Comparison of ENCODE assay signal across 9 cellular contexts in the genomic region with DNA sequence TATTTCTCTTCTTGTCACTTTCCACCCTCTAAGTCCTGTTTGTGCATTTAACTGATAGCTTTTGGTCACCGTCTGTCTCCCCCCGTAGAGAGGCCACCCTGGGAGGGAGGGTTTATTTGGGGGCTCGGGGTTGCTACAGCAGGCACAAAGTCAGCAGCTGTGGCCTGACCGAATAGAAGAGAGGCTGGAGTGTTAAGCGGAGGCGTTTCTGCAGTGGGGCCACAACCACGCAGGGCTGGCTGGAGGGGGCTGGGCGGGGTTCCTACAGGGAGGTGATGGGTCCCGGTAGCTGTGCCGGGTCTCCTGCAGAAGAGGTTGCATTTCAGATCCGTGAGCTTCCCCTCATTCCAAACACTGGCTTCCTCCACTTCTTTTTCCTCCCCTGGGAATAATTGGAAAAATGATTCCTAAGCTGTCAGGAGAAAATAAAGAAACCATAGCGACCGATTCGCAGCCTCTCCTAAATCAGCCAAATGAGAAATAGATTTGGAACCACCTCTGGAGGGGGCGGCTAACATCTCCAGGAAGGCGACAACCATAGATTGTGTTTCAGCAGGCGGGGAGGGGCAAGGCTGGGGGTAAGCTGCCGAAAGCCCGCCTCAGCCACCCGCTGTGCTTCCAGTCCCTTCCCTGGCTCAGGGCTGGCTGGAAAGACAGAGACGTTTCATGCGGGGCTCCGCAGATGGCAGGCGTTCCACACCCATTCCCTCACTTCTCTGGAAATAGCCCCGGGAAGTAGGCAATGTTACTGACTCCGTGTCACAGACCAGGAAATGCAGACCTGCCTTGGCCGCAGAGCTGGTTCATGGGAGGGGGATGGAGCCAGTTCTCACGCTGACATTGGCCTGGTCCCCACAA.
A peak's percentile ranks its signal among the peaks of the same experiment; 100 is the strongest.
DNase-seq lines count a peak whose midpoint lies in the region; ATAC-seq and TF ChIP-seq lines count a peak whose summit lies in the region.
"Had no signal": no experiment of that assay in that cellular context is flagged by ENCODE, and none has a peak within 500 bp of the region (broad histone marks: within the 10 kb centered on the region; RNA-seq: fewer than 3 reads in every experiment).

No MANE protein-coding gene starts in this region.

- H3K27ac Mint-ChIP-seq in activated CD8-positive, alpha-beta T cell treated with anti-CD3 and anti-CD28 coated beads, Interleukin-2, amount 10 ng/mL, durations not matched to agents 7 days and 5 days = no peak overlapping the region
- H3K27ac Mint-ChIP-seq: stimulated activated naive CD8-positive, alpha-beta T cell treated with anti-CD3 and anti-CD28 coated beads, Interleukin-15, Interleukin-2, amounts not matched to agents 100 ng/mL and 50 ng/mL, for 24 hours had no signal

- no peaks in the 10 kb centered on the region for H3K36me3 Mint-ChIP-seq in activated CD8-positive, alpha-beta T cell treated with anti-CD3 and anti-CD28 coated beads, Interleukin-2, amount 10 ng/mL, durations not matched to agents 7 days and 5 days (ENCODE audit: low read depth)

- H3K27me3 ChIP-seq in GM23248 (replicated peaks; ENCODE audit: insufficient read depth) = no peaks in the 10 kb centered on the region

- no peaks in the 10 kb centered on the region for H3K79me2 ChIP-seq in GM23248 (ENCODE audit: insufficient read depth)

- peaks cover 47% of the 10 kb centered on the region for H3K27me3 Mint-ChIP-seq in activated CD8-positive, alpha-beta T cell treated with anti-CD3 and anti-CD28 coated beads, Interleukin-2, amount 10 ng/mL, durations not matched to agents 7 days and 5 days (ENCODE audit: low read depth)

- peak; percentile 72 for DNase-seq in GM23248
- DNase-seq in astrocyte of the spinal cord (ENCODE audit: low read depth, low spot score) = peak; percentile 42
- DNase-seq in hypothalamus (lab: John Stamatoyannopoulos, UW) = peak in 32 of 51 donors; percentile 15 to 77 (median 38)
- DNase-seq in retina = peak; percentile 73
- no peak for DNase-seq in stimulated activated CD4-positive, alpha-beta T cell treated with anti-CD3 and anti-CD28 coated beads, Interleukin-2, amount 100 ng/mL, for 48 hours
- DNase-seq in activated CD8-positive, alpha-beta memory T cell treated with anti-CD3 and anti-CD28 coated beads, Interleukin-2, amount 50 U/mL, for 48 hours = no peak
- DNase-seq in activated CD8-positive, alpha-beta T cell treated with anti-CD3 and anti-CD28 coated beads, Interleukin-2, amount 10 ng/mL, durations not matched to agents 7 days and 5 days = no peak

- H3K4me1 ChIP-seq in GM23248 (ENCODE audit: insufficient read depth) = peaks cover 33% of the 10 kb centered on the region

- H3K9me3 Mint-ChIP-seq in activated CD8-positive, alpha-beta T cell treated with anti-CD3 and anti-CD28 coated beads, Interleukin-2, amount 10 ng/mL, durations not matched to agents 7 days and 5 days (ENCODE audit: insufficient read depth) = no peaks in the 10 kb centered on the region
- H3K9me3 Mint-ChIP-seq: stimulated activated naive CD8-positive, alpha-beta T cell treated with anti-CD3 and anti-CD28 coated beads, Interleukin-15, Interleukin-2, amounts not matched to agents 100 ng/mL and 50 ng/mL, for 24 hours had no signal

- H3K9me3 ChIP-seq in GM23248 (ENCODE audit: low read depth) = no peaks in the 10 kb centered on the region

- CTCF ChIA-PET in activated CD8-positive, alpha-beta T cell treated with anti-CD3 and anti-CD28 coated beads, Interleukin-2, amount 10 ng/mL, durations not matched to agents 7 days and 5 days (lab: Charles Lee) = interaction anchor here (6.8 kb wide), 1 partner anchor 12 kb away, joined by 44 read pairs; no protein-coding TSS in a partner anchor

- peaks cover 50% of the 10 kb centered on the region for H3K4me1 Mint-ChIP-seq in activated CD8-positive, alpha-beta T cell treated with anti-CD3 and anti-CD28 coated beads, Interleukin-2, amount 10 ng/mL, durations not matched to agents 7 days and 5 days (ENCODE audit: low read depth)

- no peak for TF ChIP-seq CTCF in astrocyte of the spinal cord (IDR thresholded peaks at IDR 0.05; ENCODE audit: low read depth, low read length)

- H3K9me2 ChIP-seq in GM23248 (ENCODE audit: insufficient read depth) = no peaks in the 10 kb centered on the region

- WGBS in GM23248 (ENCODE audit: low coverage in 1 of 2, low lambda C conversion rate in 2 of 2, missing lambda C conversion rate in 2 of 2), 2 experiments = 9 to 11% methylated on average over 28 of the region's 28 CpGs

- no peaks in the 10 kb centered on the region for H3K36me3 ChIP-seq in GM23248 (ENCODE audit: low read depth)

- H4K20me1 ChIP-seq in GM23248 (ENCODE audit: insufficient read depth) = no peaks in the 10 kb centered on the region

- no peak overlapping the region for H3K4me3 Mint-ChIP-seq in activated CD8-positive, alpha-beta T cell treated with anti-CD3 and anti-CD28 coated beads, Interleukin-2, amount 10 ng/mL, durations not matched to agents 7 days and 5 days
- H3K4me3 Mint-ChIP-seq: stimulated activated naive CD8-positive, alpha-beta T cell treated with anti-CD3 and anti-CD28 coated beads, Interleukin-15, Interleukin-2, amounts not matched to agents 100 ng/mL and 50 ng/mL, for 24 hours had no signal

- no peak for ATAC-seq in HG02759 (IDR thresholded peaks at IDR 0.05; ENCODE audit: unreplicated experiment)
- ATAC-seq in activated CD8-positive, alpha-beta T cell treated with anti-CD3 and anti-CD28 coated beads, Interleukin-2, amount 10 ng/mL, durations not matched to agents 7 days and 5 days = no peak

- POLR2A ChIA-PET in activated CD8-positive, alpha-beta T cell treated with anti-CD3 and anti-CD28 coated beads, Interleukin-2, amount 10 ng/mL, durations not matched to agents 7 days and 5 days (lab: Charles Lee) = no interaction called here

- H3K4me3 ChIP-seq in GM23248 (peak overlapping the region; percentile 62), astrocyte of the spinal cord (ENCODE audit: low read depth, low read length) (peak overlapping the region; percentile 21)

- peaks cover 16% of the 10 kb centered on the region; the same call in 1 of the 2 replicates for H3F3A ChIP-seq in GM23248 (ENCODE audit: insufficient read depth)

- peak overlapping the region; percentile 52 for H3K4me2 ChIP-seq in GM23248 (ENCODE audit: unreplicated experiment)

- H3K9ac ChIP-seq in GM23248 = peak overlapping the region; percentile 64

- in situ Hi-C loops in GM23248 (cut with MboI) (no loop called here), astrocyte of the spinal cord (cut with HindIII; ENCODE audit: low sequenced_read_pairs) (no loop called here)

- H2AFZ ChIP-seq in GM23248 = peak overlapping the region; percentile 69

- no peak overlapping the region for H3K27ac ChIP-seq in GM23248

Comparison
In these comparisons a context has a peak if more than half of its experiments do, and no peak if none do; other contexts are left out.
1. DNase-seq: peak in GM23248 (single experiment), astrocyte of the spinal cord (single experiment), hypothalamus (32 of 51) and retina (single experiment); none in stimulated activated CD4-positive, alpha-beta T cell treated with anti-CD3 and anti-CD28 coated beads, Interleukin-2, amount 100 ng/mL, for 48 hours (0 of 2), activated CD8-positive, alpha-beta memory T cell treated with anti-CD3 and anti-CD28 coated beads, Interleukin-2, amount 50 U/mL, for 48 hours (single experiment) and activated CD8-positive, alpha-beta T cell treated with anti-CD3 and anti-CD28 coated beads, Interleukin-2, amount 10 ng/mL, durations not matched to agents 7 days and 5 days (single experiment).